In the genomic region with DNA sequence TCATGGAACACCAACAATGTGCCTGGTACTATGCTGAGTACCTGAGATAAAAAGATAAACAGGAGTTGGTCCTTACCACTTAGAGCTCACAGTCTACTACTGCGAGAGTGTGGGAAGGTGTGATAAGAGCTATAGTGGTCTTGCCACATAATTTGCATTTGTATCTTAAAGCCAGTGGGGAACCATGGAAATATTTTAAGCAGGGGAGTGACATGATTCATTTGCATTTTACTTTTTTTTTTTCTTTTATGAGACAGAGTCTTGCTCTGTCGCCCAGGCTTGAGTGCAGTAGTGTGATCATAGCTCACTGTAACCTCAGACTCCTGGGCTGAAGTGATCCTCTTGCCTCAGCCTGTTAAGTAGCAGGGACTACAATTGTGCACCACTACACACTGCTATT, we compare ENCODE assay signal across 7 cellular contexts.
DNase-seq lines count a peak whose midpoint lies in the region; ATAC-seq lines count a peak whose summit lies in the region.
"Not testable (repeated sequence)": the region's sequence is repeated elsewhere in the genome, so short reads cannot be mapped to it uniquely, and the experiment has no call there.

No MANE protein-coding gene starts in this region.

- not testable (repeated sequence) for H3K27ac Mint-ChIP-seq in activated naive CD8-positive, alpha-beta T cell treated with anti-CD3 and anti-CD28 coated beads, Interleukin-2, amount 50 U/mL, for 24 hours

- peak; percentile 88 for ATAC-seq in GM18519 (IDR thresholded peaks at IDR 0.05; ENCODE audit: low FRiP score, unreplicated experiment)
- ATAC-seq in GM19372 (IDR thresholded peaks at IDR 0.05; ENCODE audit: low read depth, unreplicated experiment), result peak; percentile 91
- ATAC-seq in GM21528 (IDR thresholded peaks at IDR 0.05; ENCODE audit: low FRiP score, unreplicated experiment), result peak; percentile 89
- ATAC-seq in HG02840 (IDR thresholded peaks at IDR 0.05; ENCODE audit: low FRiP score, unreplicated experiment), result peak; percentile 80
- ATAC-seq in HG03108 (IDR thresholded peaks at IDR 0.05; ENCODE audit: unreplicated experiment), result peak; percentile 74
- peak; percentile 71 for ATAC-seq in HG03558 (IDR thresholded peaks at IDR 0.05; ENCODE audit: extremely low read depth, unreplicated experiment)
- peak; percentile 97 for ATAC-seq in activated naive CD8-positive, alpha-beta T cell treated with anti-CD3 and anti-CD28 coated beads, Interleukin-2, amount 50 U/mL, for 24 hours

- DNase-seq in activated naive CD8-positive, alpha-beta T cell treated with anti-CD3 and anti-CD28 coated beads, Interleukin-2, amount 50 U/mL, for 24 hours, result not testable (repeated sequence)

- not testable (repeated sequence) for H3K4me3 Mint-ChIP-seq in activated naive CD8-positive, alpha-beta T cell treated with anti-CD3 and anti-CD28 coated beads, Interleukin-2, amount 50 U/mL, for 24 hours

- not testable (repeated sequence) for H3K36me3 Mint-ChIP-seq in activated naive CD8-positive, alpha-beta T cell treated with anti-CD3 and anti-CD28 coated beads, Interleukin-2, amount 50 U/mL, for 24 hours (ENCODE audit: low read depth)

- H3K27me3 Mint-ChIP-seq in activated naive CD8-positive, alpha-beta T cell treated with anti-CD3 and anti-CD28 coated beads, Interleukin-2, amount 50 U/mL, for 24 hours, result not testable (repeated sequence)

- H3K9me3 Mint-ChIP-seq in activated naive CD8-positive, alpha-beta T cell treated with anti-CD3 and anti-CD28 coated beads, Interleukin-2, amount 50 U/mL, for 24 hours, result not testable (repeated sequence)

- not testable (repeated sequence) for H3K4me1 Mint-ChIP-seq in activated naive CD8-positive, alpha-beta T cell treated with anti-CD3 and anti-CD28 coated beads, Interleukin-2, amount 50 U/mL, for 24 hours
